Comparison of ENCODE assay signal across 13 cellular contexts in the genomic region with DNA sequence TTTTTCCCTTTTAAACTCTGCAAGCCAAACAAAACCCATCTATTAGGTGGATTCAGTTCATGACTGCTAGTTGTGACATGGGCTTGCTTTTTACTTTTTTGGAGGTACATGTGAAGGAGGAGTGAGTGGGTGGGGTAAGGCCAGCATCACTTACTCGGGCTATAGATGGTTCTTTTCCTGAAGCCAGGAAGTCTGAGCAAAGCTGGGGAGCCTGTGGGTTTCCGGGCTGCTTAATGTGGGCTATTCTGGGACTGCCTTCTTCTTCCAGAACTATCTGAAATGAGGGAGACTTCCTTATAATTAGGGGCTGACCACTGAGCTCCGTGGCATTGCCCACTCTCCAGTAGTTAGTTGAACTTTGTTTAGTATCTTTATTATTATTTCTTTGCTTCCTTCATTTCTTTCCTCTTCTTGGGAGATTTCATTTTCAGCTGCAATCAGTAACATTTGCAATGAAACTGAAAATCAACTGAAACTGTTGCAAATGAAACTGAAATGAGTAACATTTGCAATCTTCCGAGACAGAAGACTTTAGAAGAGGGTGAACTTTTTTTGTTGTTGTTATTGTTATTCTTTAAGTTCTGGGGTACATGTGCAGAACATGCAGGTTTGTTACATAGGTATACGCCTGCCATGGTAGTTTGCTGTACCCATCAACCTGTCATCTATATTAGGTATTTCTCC.
DNase-seq lines count a peak whose midpoint lies in the region; ATAC-seq lines count a peak whose summit lies in the region.
"Had no signal": no experiment of that assay in that cellular context is flagged by ENCODE, and none has a peak within 500 bp of the region (broad histone marks: within the 10 kb centered on the region; RNA-seq: fewer than 3 reads in every experiment).

No MANE protein-coding gene starts in this region.

- H3K9me3 Mint-ChIP-seq in T-helper 2 cell treated with Interferon-gamma antibody and Interleukin-4, amounts not matched to agents 5 μg/mL and 100 μg/mL, for 36 hours, result no peaks in the 10 kb centered on the region
- H3K9me3 Mint-ChIP-seq: CD4-positive, CD25-positive, alpha-beta regulatory T cell had no signal

- no peak for DNase-seq in T-helper 2 cell treated with Interferon-gamma antibody and Interleukin-4, amounts not matched to agents 5 μg/mL and 100 μg/mL, for 36 hours (ENCODE audit: low spot score)
- no peak for DNase-seq in T-helper 2 cell
- peak; percentile 18 for DNase-seq in superior temporal gyrus (ENCODE audit: extremely low spot score)
- no peak for DNase-seq in retina
- DNase-seq in NCI-H510A treated with DMSO at 0.1 percent for 48 hours (lab: John Stamatoyannopoulos, UW), result no peak
- DNase-seq: amniotic stem cell; CD4-positive, CD25-positive, alpha-beta regulatory T cell; NCI-H2081; stimulated activated naive CD4-positive, alpha-beta T cell had no signal

- ATAC-seq in HG02588 (IDR thresholded peaks at IDR 0.05; ENCODE audit: unreplicated experiment), result peak; percentile 57
- ATAC-seq in HG03442 (IDR thresholded peaks at IDR 0.05; ENCODE audit: unreplicated experiment), result peak; percentile 49
- ATAC-seq in GM21825 (IDR thresholded peaks at IDR 0.05; ENCODE audit: unreplicated experiment), result no peak

- H3K36me3 Mint-ChIP-seq in T-helper 2 cell treated with Interferon-gamma antibody and Interleukin-4, amounts not matched to agents 5 μg/mL and 100 μg/mL, for 36 hours (ENCODE audit: low read depth), result no peaks in the 10 kb centered on the region
- H3K36me3 Mint-ChIP-seq: CD4-positive, CD25-positive, alpha-beta regulatory T cell had no signal

- H3K4me3 Mint-ChIP-seq in T-helper 2 cell treated with Interferon-gamma antibody and Interleukin-4, amounts not matched to agents 5 μg/mL and 100 μg/mL, for 36 hours, result peak overlapping the region; percentile 21
- H3K4me3 Mint-ChIP-seq: activated T-helper 1 cell treated with anti-CD3 and anti-CD28 coated beads, Interleukin-12 subunit alpha, Interleukin-12 subunit beta, Interleukin-2, Interleukin-4 antibody, amounts not matched to agents 30 ng/mL and 10 ng/mL and 1 ng/mL, durations not matched to agents 14 hours and 24 hours and 36 hours; CD4-positive, CD25-positive, alpha-beta regulatory T cell had no signal

- no peak overlapping the region for H3K27ac Mint-ChIP-seq in T-helper 2 cell treated with Interferon-gamma antibody and Interleukin-4, amounts not matched to agents 5 μg/mL and 100 μg/mL, for 36 hours
- H3K27ac Mint-ChIP-seq: activated T-helper 1 cell treated with anti-CD3 and anti-CD28 coated beads, Interleukin-12 subunit alpha, Interleukin-12 subunit beta, Interleukin-2, Interleukin-4 antibody, amounts not matched to agents 30 ng/mL and 10 ng/mL and 1 ng/mL, durations not matched to agents 14 hours and 24 hours and 36 hours; CD4-positive, CD25-positive, alpha-beta regulatory T cell had no signal

- H3K4me1 Mint-ChIP-seq in T-helper 2 cell treated with Interferon-gamma antibody and Interleukin-4, amounts not matched to agents 5 μg/mL and 100 μg/mL, for 36 hours (ENCODE audit: low read depth), result peaks cover 8% of the 10 kb centered on the region

- H3K27me3 Mint-ChIP-seq in T-helper 2 cell treated with Interferon-gamma antibody and Interleukin-4, amounts not matched to agents 5 μg/mL and 100 μg/mL, for 36 hours (ENCODE audit: low read depth), result no peaks in the 10 kb centered on the region
- H3K27me3 Mint-ChIP-seq: CD4-positive, CD25-positive, alpha-beta regulatory T cell had no signal
